1 cellular context compared by ENCODE assay signal in genomic region chr7:17991866-17992648, GRCh38.
TF ChIP-seq lines count a peak whose summit lies in the region.

No MANE protein-coding gene starts in this region.

TF ChIP-seq in K562, 482 proteins besides CTCF, POLR2A, EP300 and RAD21:
- no peak for TF ChIP-seq CBFB (CRISPR knock-in tag; IDR thresholded peaks at IDR 0.05)
- TF ChIP-seq ZNF384 (IDR thresholded peaks at IDR 0.05; ENCODE audit: low read depth, low read length) = peak; percentile 91
- no peak for TF ChIP-seq RCOR1 (IDR thresholded peaks at IDR 0.05; ENCODE audit: borderline replicate concordance in 1 of 2, low read depth in 2 of 2, low read length in 2 of 2)
- no peak for TF ChIP-seq TEAD2 (tag; IDR thresholded peaks at IDR 0.05)
- no peak for TF ChIP-seq DNMT1 (IDR thresholded peaks at IDR 0.05)
- no peak for TF ChIP-seq AFF4 (CRISPR knock-in tag; IDR thresholded peaks at IDR 0.05)
- TF ChIP-seq ZBTB40 (IDR thresholded peaks at IDR 0.05) = peak; percentile 83
- no peak for TF ChIP-seq ZBTB40 (CRISPR knock-in tag; IDR thresholded peaks at IDR 0.05)
- no peak for TF ChIP-seq MEIS2 (IDR thresholded peaks at IDR 0.05; ENCODE audit: partially characterized antibody)
- peak; percentile 48 for TF ChIP-seq CTCFL (IDR thresholded peaks at IDR 0.05; ENCODE audit: borderline replicate concordance, insufficient read depth, low read depth, low read length, poor library complexity, severe bottlenecking)
- TF ChIP-seq MAX (CRISPR knock-in tag; IDR thresholded peaks at IDR 0.05) = no peak
- TF ChIP-seq TAL1 (IDR thresholded peaks at IDR 0.05) = no peak
- peak; percentile 63; the same call in 1 of the 2 replicates for TF ChIP-seq ZNF512 (tag; IDR thresholded peaks at IDR 0.05)
- 0 out of 2 replicates have a peak, but pooled peaks have one; percentile 56 for TF ChIP-seq CC2D1A (IDR thresholded peaks at IDR 0.05)
- 0 out of 2 replicates have a peak, but pooled peaks have one; percentile 21 for TF ChIP-seq SMC3 (conservative IDR thresholded peaks at IDR 0.05; ENCODE audit: insufficient read depth, low read depth, low read length)
